Comparison of ENCODE assay signal across 8 cellular contexts in genomic region chr1:172185206-172185605, GRCh38.
DNase-seq lines count a peak whose midpoint lies in the region; ATAC-seq and TF ChIP-seq lines count a peak whose summit lies in the region.
"Had no signal": no experiment of that assay in that cellular context is flagged by ENCODE, and none has a peak within 500 bp of the region (broad histone marks: within the 10 kb centered on the region; RNA-seq: fewer than 3 reads in every experiment).

No MANE protein-coding gene starts in this region.

- no peaks in the 10 kb centered on the region for H3K9me3 ChIP-seq in OCI-LY7 (ENCODE audit: low read length)

- POLR2A ChIA-PET in OCI-LY7 (lab: Charles Lee): interaction anchor here (1.0 kb wide), 1 partner anchor 163 kb away, joined by 3 read pairs; no protein-coding TSS in a partner anchor

- in situ Hi-C loops in ACHN (cut with HindIII; ENCODE audit: low pct_ligation_motif_present, low pct_unique_long_range_greater_than_20kb, low sequenced_read_pairs): no loop called here

- DNase-seq in OCI-LY7 (ENCODE audit: low spot score) (peak; percentile 65), pons (ENCODE audit: low spot score) (peak; percentile 35), kidney tubule cell (ENCODE audit: low spot score) (no peak), coronary artery (ENCODE audit: low spot score) (no peak), ACHN (no peak)

- no TSS peak for BruUV-seq in OCI-LY7 (replicated peaks; lab: Mats Ljungman, UMichigan)

- ATAC-seq in GM19328 (IDR thresholded peaks at IDR 0.05; ENCODE audit: unreplicated experiment): peak; percentile 42
- ATAC-seq in HG02970 (IDR thresholded peaks at IDR 0.05; ENCODE audit: low FRiP score, unreplicated experiment): peak; percentile 50
- ATAC-seq: HepG2 had no signal

- intact Hi-C loops in OCI-LY7 (cut with micrococcal nuclease; ENCODE audit: unreplicated experiment): no loop called here

- H3K9me2 ChIP-seq in OCI-LY7 (ENCODE audit: insufficient read depth, low read length): no peaks in the 10 kb centered on the region

- H3K36me3 ChIP-seq in OCI-LY7 (ENCODE audit: insufficient read depth, low read length): no peaks in the 10 kb centered on the region

- H3K79me2 ChIP-seq in OCI-LY7 (ENCODE audit: insufficient read depth, low read depth, low read length): no peaks in the 10 kb centered on the region

- H3K4me2 ChIP-seq in OCI-LY7 (ENCODE audit: low read length): peak overlapping the region; percentile 36

- H4K20me1 ChIP-seq in OCI-LY7 (ENCODE audit: insufficient read depth, low read length): no peaks in the 10 kb centered on the region

- peak overlapping the region; percentile 7 for H3K4me3 ChIP-seq in OCI-LY7 (ENCODE audit: low read depth, low read length, poor library complexity, severe bottlenecking)
- no peak overlapping the region for H3K4me3 ChIP-seq in coronary artery

- CTCF ChIA-PET in OCI-LY7 (lab: Charles Lee; ENCODE audit: unreplicated experiment): no interaction called here

- peak overlapping the region; percentile 70 for H2AFZ ChIP-seq in OCI-LY7 (ENCODE audit: low read length)

- H3K27ac ChIP-seq in OCI-LY7 (ENCODE audit: low read depth, low read length, poor library complexity, severe bottlenecking) (peak overlapping the region; percentile 33), coronary artery (no peak overlapping the region)

- peaks cover 45% of the 10 kb centered on the region for H3K4me1 ChIP-seq in OCI-LY7 (ENCODE audit: insufficient read depth, low read length, poor library complexity, severe bottlenecking)

- TF ChIP-seq CTCF in OCI-LY7 (conservative IDR thresholded peaks at IDR 0.05; ENCODE audit: low read length) (no peak), coronary artery (IDR thresholded peaks at IDR 0.05) (no peak)

Comparison
In these comparisons a context has a peak if more than half of its experiments do, and no peak if none do; other contexts are left out.
1. DNase-seq: peak in OCI-LY7 (single experiment) and pons (single experiment); none in kidney tubule cell (single experiment), coronary artery (single experiment) and ACHN (single experiment).